In genomic region chr10:73495226-73495883, GRCh38 we compare ENCODE assay signal across 8 cellular contexts. TPM values are rescaled to one million over a fixed set of nuclear protein-coding genes. Genes with fewer than 3 reads are reported as not detected.
A peak's percentile ranks its signal among the peaks of the same experiment; 100 is the strongest.
DNase-seq lines count a peak whose midpoint lies in the region; ATAC-seq, FAIRE-seq and TF ChIP-seq lines count a peak whose summit lies in the region.

No MANE protein-coding gene starts in this region.

- peaks cover 49% of the 10 kb centered on the region for H3K79me2 ChIP-seq in GM23338 (replicated peaks; ENCODE audit: insufficient read depth)
- peaks cover 60% of the 10 kb centered on the region for H3K79me2 ChIP-seq in Karpas-422 (ENCODE audit: low read length)

- H3K27me3 ChIP-seq in GM23338 (ENCODE audit: insufficient read depth) (no peaks in the 10 kb centered on the region), Karpas-422 (ENCODE audit: low read length) (no peaks in the 10 kb centered on the region), pancreas (no peaks in the 10 kb centered on the region), thyroid gland (no peaks in the 10 kb centered on the region)

- peaks cover 6% of the 10 kb centered on the region; the same call in 1 of the 2 replicates for H3F3A ChIP-seq in GM23338 (replicated peaks; ENCODE audit: low read depth)

- no peaks in the 10 kb centered on the region; the same call in 2 of the 3 replicates for H3K9me3 Mint-ChIP-seq in GM23338

- H4K20me1 ChIP-seq in GM23338 (replicated peaks; ENCODE audit: insufficient read depth) = no peaks in the 10 kb centered on the region
- no peaks in the 10 kb centered on the region for H4K20me1 ChIP-seq in Karpas-422 (ENCODE audit: insufficient read depth, low read depth, low read length)

- intact Hi-C loops in pancreas (cut with DNase I) (no loop called here), thyroid gland (cut with DNase I) (no loop called here)

- no peaks in the 10 kb centered on the region for H3K9me3 ChIP-seq in Karpas-422 (ENCODE audit: low read length)
- H3K9me3 ChIP-seq in pancreas = no peaks in the 10 kb centered on the region
- H3K9me3 ChIP-seq in thyroid gland = no peaks in the 10 kb centered on the region

- H3K4me3 ChIP-seq in GM23338 (peak overlapping the region; percentile 95), Karpas-422 (ENCODE audit: low read length) (peak overlapping the region; percentile 98), pancreas (peak overlapping the region; percentile 66 to 95 (median 85)), thyroid gland (replicated peaks in 1 of 3) (peak overlapping the region; percentile 43 to 80 (median 75))

- H3K4me3 Mint-ChIP-seq in GM23338 = peak overlapping the region; percentile 87

- H3K9me2 ChIP-seq in GM23338 (ENCODE audit: insufficient read depth) (no peaks in the 10 kb centered on the region), Karpas-422 (replicated peaks; ENCODE audit: insufficient read depth, low read length) (no peaks in the 10 kb centered on the region)

- peak overlapping the region; percentile 86 for H3K27ac Mint-ChIP-seq in GM23338

- H3K36me3 ChIP-seq in GM23338 (ENCODE audit: insufficient read depth) (no peaks in the 10 kb centered on the region; the same call in 1 of the 2 replicates), Karpas-422 (ENCODE audit: insufficient read depth, low read length) (no peaks in the 10 kb centered on the region), pancreas (peaks cover 0 to 12% (median 0%) of the 10 kb centered on the region in 3 donors), thyroid gland (peaks cover 21 to 27% of the 10 kb centered on the region in 2 donors)

- WGBS in pancreas, 2 donors = 0% methylated on average over 37 to 55 of the region's 55 CpGs
- WGBS in thyroid gland, 2 donors = 0 to 1% methylated on average over 19 to 20 of the region's 55 CpGs

- H3K27ac ChIP-seq in GM23338 (ENCODE audit: low read depth) (peak overlapping the region; percentile 94), Karpas-422 (ENCODE audit: low read length) (peak overlapping the region; percentile 96), pancreas (peak overlapping the region; percentile 85 to 96 (median 92)), thyroid gland (peak overlapping the region; percentile 81 to 97 (median 95))

- no peak for FAIRE-seq in pancreas (lab: Jason Lieb, UNC)

- no peak for TF ChIP-seq CTCF in GM23338 (conservative IDR thresholded peaks at IDR 0.05; ENCODE audit: low read depth in 2 of 2)
- no peak for TF ChIP-seq CTCF in pancreas (IDR thresholded peaks at IDR 0.05)
- no peak for TF ChIP-seq CTCF in thyroid gland (IDR thresholded peaks at IDR 0.05)

- H3K4me1 ChIP-seq in GM23338 (ENCODE audit: insufficient read depth) (peaks cover 15% of the 10 kb centered on the region), Karpas-422 (ENCODE audit: low read length) (peaks cover 40% of the 10 kb centered on the region), pancreas (peaks cover 0 to 28% (median 11%) of the 10 kb centered on the region in 3 donors), thyroid gland (peaks cover 17 to 21% of the 10 kb centered on the region in 2 donors)

- ATAC-seq in GM23338 (peak; percentile 85), pancreas (peak; percentile 91 to 97 (median 94))

- peaks cover 18% of the 10 kb centered on the region for H3K36me3 Mint-ChIP-seq in GM23338 (ENCODE audit: low read depth)

- H3K4me2 ChIP-seq in GM23338 (peak overlapping the region; percentile 98), Karpas-422 (ENCODE audit: low read depth, low read length, poor library complexity, severe bottlenecking) (peak overlapping the region; percentile 94)

- peaks cover 4% of the 10 kb centered on the region for H3K27me3 Mint-ChIP-seq in GM23338 (ENCODE audit: insufficient read depth, low read depth, poor library complexity)

- H3K9ac ChIP-seq in Karpas-422 (ENCODE audit: low read length) = peak overlapping the region; percentile 97

- peaks cover 24% of the 10 kb centered on the region for H3K4me1 Mint-ChIP-seq in GM23338

- DNase-seq in GF-D8 (lab: John Stamatoyannopoulos, UW) (peak; percentile 88), GM23338 (ENCODE audit: low spot score) (peak; percentile 70), Karpas-422 (peak; percentile 95), SK-N-DZ (ENCODE audit: low spot score) (peak; percentile 80), glomerular visceral epithelial cell (ENCODE audit: extremely low spot score) (peak; percentile 95), pancreas (peak; percentile 90 to 97 (median 92)), thyroid gland (peak; percentile 91 to 92)
- DNase-seq in activated naive CD4-positive, alpha-beta T cell treated with anti-CD3 and anti-CD28 coated beads, Interleukin-2, amount 50 U/mL, for 16 hours = peak; percentile 81

- H2AFZ ChIP-seq in GM23338 = peak overlapping the region; percentile 87
- 0 out of 2 replicates have a peak overlapping the region, but pooled peaks have one; percentile 29 for H2AFZ ChIP-seq in Karpas-422 (ENCODE audit: low read length)

- peak in 1 of 2 donors; percentile 75 for TF ChIP-seq POLR2A in thyroid gland (IDR thresholded peaks at IDR 0.05)

TF ChIP-seq in GM23338, 12 proteins besides CTCF, POLR2A, EP300 and RAD21:
- TF ChIP-seq JUNB (IDR thresholded peaks at IDR 0.05; ENCODE audit: unreplicated experiment) (no peak), POLR2AphosphoS5 (IDR thresholded peaks at IDR 0.05; ENCODE audit: low read depth) (no peak), ZNF114 (CRISPR knock-in tag; IDR thresholded peaks at IDR 0.05) (no peak), ZNF331 (CRISPR knock-in tag; IDR thresholded peaks at IDR 0.05; ENCODE audit: low read depth) (no peak), STAT1 (IDR thresholded peaks at IDR 0.05; ENCODE audit: unreplicated experiment) (no peak), EZH2 (IDR thresholded peaks at IDR 0.05; ENCODE audit: low read depth, unreplicated experiment) (no peak), REST (IDR thresholded peaks at IDR 0.05; ENCODE audit: unreplicated experiment) (no peak), EZH2phosphoT487 (IDR thresholded peaks at IDR 0.05; ENCODE audit: unreplicated experiment) (no peak)
- TF ChIP-seq, protein P1, sequence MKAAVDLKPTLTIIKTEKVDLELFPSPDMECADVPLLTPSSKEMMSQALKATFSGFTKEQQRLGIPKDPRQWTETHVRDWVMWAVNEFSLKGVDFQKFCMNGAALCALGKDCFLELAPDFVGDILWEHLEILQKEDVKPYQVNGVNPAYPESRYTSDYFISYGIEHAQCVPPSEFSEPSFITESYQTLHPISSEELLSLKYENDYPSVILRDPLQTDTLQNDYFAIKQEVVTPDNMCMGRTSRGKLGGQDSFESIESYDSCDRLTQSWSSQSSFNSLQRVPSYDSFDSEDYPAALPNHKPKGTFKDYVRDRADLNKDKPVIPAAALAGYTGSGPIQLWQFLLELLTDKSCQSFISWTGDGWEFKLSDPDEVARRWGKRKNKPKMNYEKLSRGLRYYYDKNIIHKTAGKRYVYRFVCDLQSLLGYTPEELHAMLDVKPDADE (IDR thresholded peaks at IDR 0.05) = no peak

RNA-seq across cellular contexts. Expression of gene PPP3CB, which starts 0.5 kb away (rescaled TPM):
- 38.5 and 42.9 TPM in 2 replicates for total RNA-seq in GM23338 (2014; rRNA removed; shearing (Covaris generic))
- polyA plus RNA-seq in GM23338 (2016; fragmentation: Nextera tagmentation; extraction: Ambion mirVana) (17.9 and 18.3 TPM in 2 replicates), pancreas (10 to 100 TPM; 18.6 to 29.9 TPM)
- 24.1 and 51.0 TPM in 2 replicates for total RNA-seq in Karpas-422 (2014; rRNA removed; shearing (Covaris generic); ENCODE audit: low replicate concordance)
- 20.1 and 24.3 TPM in 2 replicates for polyA plus RNA-seq in SK-N-DZ (2014; cell fraction: cytosol; rRNA removed)
- polyA plus RNA-seq in SK-N-DZ (2014; cell fraction: nucleus; rRNA removed) = 36.7 and 65.4 TPM in 2 replicates
- total RNA-seq in pancreas (10 to 100 TPM; 13.6 to 25.2 (median 17.6) TPM), thyroid gland (10 to 100 TPM; 36.4 to 45.2 (median 41.1) TPM)

Comparison
In these comparisons a context has a peak if more than half of its experiments do, and no peak if none do; other contexts are left out.
1. Peak in every context shown above with its lines: DNase-seq, ATAC-seq, H3K4me3 ChIP-seq and H3K27ac ChIP-seq.